15 cellular contexts compared by ENCODE assay signal in genomic region chr15:57283774-57284508, GRCh38.
DNase-seq lines count a peak whose midpoint lies in the region; ATAC-seq, FAIRE-seq and TF ChIP-seq lines count a peak whose summit lies in the region.
"Had no signal": no experiment of that assay in that cellular context is flagged by ENCODE, and none has a peak within 500 bp of the region (broad histone marks: within the 10 kb centered on the region; RNA-seq: fewer than 3 reads in every experiment).

No MANE protein-coding gene starts in this region.

- no peak for FAIRE-seq in pancreas (lab: Jason Lieb, UNC)

- no peak overlapping the region for H3K14ac ChIP-seq in mesenchymal stem cell (ENCODE audit: low read length in 2 of 2)

- H3K4me2 ChIP-seq in mesenchymal stem cell (ENCODE audit: low read length, poor library complexity, severe bottlenecking) = no peak overlapping the region

- H3K36me3 Mint-ChIP-seq in endothelial cell (ENCODE audit: low read depth, unreplicated experiment) = peaks cover 24% of the 10 kb centered on the region

- peaks cover 3% of the 10 kb centered on the region for H3K27me3 Mint-ChIP-seq in endothelial cell (ENCODE audit: unreplicated experiment)
- H3K27me3 Mint-ChIP-seq: activated CD4-positive, alpha-beta T cell treated with anti-CD3 and anti-CD28 coated beads for 36 hours had no signal

- WGBS in mesenchymal stem cell = 89% methylated on average over 12 of the region's 15 CpGs
- WGBS in pancreas, 2 donors = 91% methylated on average over 15 of the region's 15 CpGs

- no peak overlapping the region for H3K4me3 ChIP-seq in mesenchymal stem cell (ENCODE audit: insufficient read depth in 1 of 2, low read depth in 1 of 2, low read length in 2 of 2)
- no peak overlapping the region for H3K4me3 ChIP-seq in pancreas
- H3K4me3 ChIP-seq: testis had no signal

- TF ChIP-seq CTCF in pancreas (IDR thresholded peaks at IDR 0.05) = no peak
- TF ChIP-seq CTCF in endothelial cell (IDR thresholded peaks at IDR 0.05; ENCODE audit: unreplicated experiment) = no peak

- no peaks in the 10 kb centered on the region for H3K27me3 ChIP-seq in mesenchymal stem cell (ENCODE audit: control insufficient read depth in 1 of 2, insufficient read depth in 1 of 2, low read length in 2 of 2)
- no peaks in the 10 kb centered on the region for H3K27me3 ChIP-seq in pancreas
- H3K27me3 ChIP-seq: testis had no signal

- no peak overlapping the region for H2BK5ac ChIP-seq in mesenchymal stem cell (ENCODE audit: low read depth, low read length, poor library complexity, severe bottlenecking)

- H2BK15ac ChIP-seq in mesenchymal stem cell (ENCODE audit: low read depth, poor library complexity, severe bottlenecking) = no peak overlapping the region

- peaks cover 3% of the 10 kb centered on the region for H3K79me1 ChIP-seq in mesenchymal stem cell (replicated peaks; ENCODE audit: low read length, poor library complexity, severe bottlenecking)

- no peak overlapping the region for H2BK12ac ChIP-seq in mesenchymal stem cell (ENCODE audit: low read length in 2 of 2)

- no peak overlapping the region for H4K91ac ChIP-seq in mesenchymal stem cell (ENCODE audit: low read length)

- H3K27ac ChIP-seq in mesenchymal stem cell (ENCODE audit: low read length, poor library complexity, severe bottlenecking) = no peak overlapping the region
- H3K27ac ChIP-seq in pancreas = no peak overlapping the region
- H3K27ac ChIP-seq: C4-2B had no signal

- no peak overlapping the region for H3K18ac ChIP-seq in mesenchymal stem cell (ENCODE audit: low read depth in 1 of 2, low read length in 2 of 2)

- no peak overlapping the region for H2BK120ac ChIP-seq in mesenchymal stem cell (ENCODE audit: low read depth, low read length)

- H3K36me3 ChIP-seq in mesenchymal stem cell (ENCODE audit: control insufficient read depth in 1 of 2, insufficient read depth in 2 of 2, low read depth in 1 of 2, low read length in 2 of 2) (peaks cover 13 to 81% of the 10 kb centered on the region in 2 experiments), pancreas (no peaks in the 10 kb centered on the region)

- no peak overlapping the region for H3K27ac Mint-ChIP-seq in endothelial cell (ENCODE audit: unreplicated experiment)
- H3K27ac Mint-ChIP-seq: activated CD4-positive, alpha-beta T cell treated with anti-CD3 and anti-CD28 coated beads for 36 hours had no signal

- H3K4me1 ChIP-seq in mesenchymal stem cell (ENCODE audit: control insufficient read depth, insufficient read depth, low read depth, low read length) (peaks cover 2% of the 10 kb centered on the region), pancreas (no peaks in the 10 kb centered on the region)
- H3K4me1 ChIP-seq: testis had no signal

- H3K9me3 Mint-ChIP-seq in endothelial cell (ENCODE audit: unreplicated experiment) = no peaks in the 10 kb centered on the region

- H3K9me3 ChIP-seq in mesenchymal stem cell (ENCODE audit: control insufficient read depth, low read length) (no peaks in the 10 kb centered on the region), pancreas (no peaks in the 10 kb centered on the region)
- H3K9me3 ChIP-seq: testis had no signal

- peaks cover 17% of the 10 kb centered on the region for H3K4me1 Mint-ChIP-seq in endothelial cell (ENCODE audit: unreplicated experiment)

- H2AFZ ChIP-seq in mesenchymal stem cell (ENCODE audit: low read depth, low read length) = no peak overlapping the region

- peak; percentile 2 for ATAC-seq in GM21825 (IDR thresholded peaks at IDR 0.05; ENCODE audit: unreplicated experiment)
- no peak for ATAC-seq in pancreas
- no peak for ATAC-seq in GM18861 (IDR thresholded peaks at IDR 0.05; ENCODE audit: unreplicated experiment)
- ATAC-seq: activated CD4-positive, alpha-beta T cell treated with anti-CD3 and anti-CD28 coated beads for 36 hours had no signal

- no peak overlapping the region for H3K4me3 Mint-ChIP-seq in endothelial cell (ENCODE audit: unreplicated experiment)
- H3K4me3 Mint-ChIP-seq: activated CD4-positive, alpha-beta T cell treated with anti-CD3 and anti-CD28 coated beads for 36 hours had no signal

- H4K8ac ChIP-seq in mesenchymal stem cell (ENCODE audit: low read length) = no peak overlapping the region

- no peak overlapping the region for H3K9ac ChIP-seq in mesenchymal stem cell (ENCODE audit: low read length)

- no peak overlapping the region for H3K4ac ChIP-seq in mesenchymal stem cell (ENCODE audit: low read depth in 1 of 2, low read length in 2 of 2)

- peak; percentile 86 for DNase-seq in GF-D8 (lab: John Stamatoyannopoulos, UW)
- peak; percentile 88 for DNase-seq in SIG-M5 treated with dmso at 0.1 percent for 504 hours (lab: John Stamatoyannopoulos, UW; ENCODE audit: unreplicated experiment)
- DNase-seq in mesenchymal stem cell = peak; percentile 24
- DNase-seq in pancreas = no peak
- no peak for DNase-seq in endothelial cell (ENCODE audit: low spot score)
- DNase-seq in hypothalamus (lab: John Stamatoyannopoulos, UW) = no peak
- DNase-seq: activated CD4-positive, alpha-beta T cell treated with anti-CD3 and anti-CD28 coated beads for 36 hours; cortex of kidney; glutamatergic neuron; NCI-H2029; RPMI8226; testis had no signal

- no peak overlapping the region for H3K23ac ChIP-seq in mesenchymal stem cell (ENCODE audit: low read length in 2 of 2)

- intact Hi-C loops in pancreas (cut with DNase I) = no loop called here

- H2AK5ac ChIP-seq in mesenchymal stem cell (ENCODE audit: low read length, severe bottlenecking) = no peak overlapping the region

Comparison
In these comparisons a context has a peak if more than half of its experiments do, and no peak if none do; other contexts are left out.
1. DNase-seq: peak in GF-D8 (single experiment), SIG-M5 treated with dmso at 0.1 percent for 504 hours (single experiment) and mesenchymal stem cell (single experiment); none in pancreas (0 of 6), endothelial cell (single experiment) and hypothalamus (0 of 51).